Comparison of ENCODE assay signal across 15 cellular contexts in the genomic region with DNA sequence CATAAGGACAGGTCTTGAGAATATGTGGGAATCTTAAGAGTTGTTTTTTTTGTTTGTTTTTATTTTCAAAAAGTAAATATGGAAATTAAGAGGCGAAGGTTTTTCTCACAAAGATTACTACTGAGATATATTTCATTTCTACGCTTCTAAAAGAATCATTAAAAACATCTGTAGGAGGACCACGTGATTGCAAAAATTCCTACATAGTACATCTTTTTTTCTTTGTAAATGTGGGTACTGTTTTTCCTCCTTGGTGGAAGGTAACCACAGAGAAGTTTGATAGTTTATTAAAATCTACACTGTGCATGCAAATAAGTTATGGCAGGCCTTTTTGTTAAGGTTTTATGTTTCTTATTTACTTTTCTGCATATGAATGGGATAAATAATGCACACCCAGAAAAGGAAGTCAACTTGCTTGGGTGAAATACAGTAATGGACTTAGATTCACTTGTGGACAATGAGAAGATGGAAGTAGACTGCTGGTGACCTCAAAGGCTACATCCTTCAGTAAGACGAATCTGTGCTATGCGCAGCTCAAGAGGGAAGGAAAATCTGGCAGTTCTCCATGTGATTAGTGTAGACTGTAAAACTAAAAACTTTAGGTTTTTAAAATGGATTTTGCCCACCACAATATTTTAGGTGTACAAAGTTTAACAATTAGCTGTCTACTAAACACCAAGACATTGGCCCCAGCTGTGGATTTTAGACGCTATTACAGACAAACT. TPM values are rescaled to one million over a fixed set of nuclear protein-coding genes. Genes with fewer than 3 reads are reported as not detected.
DNase-seq lines count a peak whose midpoint lies in the region; FAIRE-seq and TF ChIP-seq lines count a peak whose summit lies in the region.
"Had no signal": no experiment of that assay in that cellular context is flagged by ENCODE, and none has a peak within 500 bp of the region (broad histone marks: within the 10 kb centered on the region; RNA-seq: fewer than 3 reads in every experiment).

No MANE protein-coding gene starts in this region.

- H3K4me3 ChIP-seq in SK-N-MC: peak overlapping the region; percentile 82
- H3K4me3 ChIP-seq in skeletal muscle cell (ENCODE audit: low read depth, low read length): peak overlapping the region; percentile 76
- H3K4me3 ChIP-seq in small intestine (ENCODE audit: low read depth in 1 of 2, low read length in 2 of 2): no peak overlapping the region

- H3K27me3 Mint-ChIP-seq in activated T-cell treated with anti-CD3 and anti-CD28 coated beads, Interleukin-2, amount 50 U/mL, for 24 hours: peaks cover 12% of the 10 kb centered on the region
- H3K27me3 Mint-ChIP-seq in glutamatergic neuron (ENCODE audit: unreplicated experiment): peaks cover 12% of the 10 kb centered on the region

- H3K4me3 Mint-ChIP-seq in activated T-cell treated with anti-CD3 and anti-CD28 coated beads, Interleukin-2, amount 50 U/mL, for 24 hours: peak overlapping the region; percentile 76
- H3K4me3 Mint-ChIP-seq in glutamatergic neuron (ENCODE audit: unreplicated experiment): peak overlapping the region; percentile 80

- H3K4me1 ChIP-seq in small intestine (ENCODE audit: control insufficient read depth in 2 of 2, insufficient read depth in 1 of 2, low read depth in 1 of 2, low read length in 1 of 2): no peaks in the 10 kb centered on the region

- H3K36me3 Mint-ChIP-seq in activated T-cell treated with anti-CD3 and anti-CD28 coated beads, Interleukin-2, amount 50 U/mL, for 24 hours (ENCODE audit: low read depth): peaks cover 10% of the 10 kb centered on the region
- H3K36me3 Mint-ChIP-seq in glutamatergic neuron (ENCODE audit: unreplicated experiment): no peaks in the 10 kb centered on the region
- H3K36me3 Mint-ChIP-seq: activated naive CD8-positive, alpha-beta T cell treated with anti-CD3 and anti-CD28 coated beads, Interleukin-2, amount 10 ng/mL, durations not matched to agents 7 days and 5 days had no signal

- no peak overlapping the region for H3K9ac ChIP-seq in SK-N-MC (ENCODE audit: insufficient read length)

- 57 to 81% (median 65%) methylated on average over 6 of the region's 6 CpGs for whole genome bisulfite sequencing in small intestine, 3 donors

- H3K27ac ChIP-seq in SK-N-MC: no peak overlapping the region
- no peak overlapping the region for H3K27ac ChIP-seq in small intestine (ENCODE audit: low read depth in 1 of 2, low read length in 1 of 2)
- H3K27ac ChIP-seq: transverse colon had no signal

- no peaks in the 10 kb centered on the region for H3K36me3 ChIP-seq in SK-N-MC (ENCODE audit: insufficient read depth, low read length)
- H3K36me3 ChIP-seq in small intestine (ENCODE audit: control insufficient read depth in 2 of 2, insufficient read depth in 2 of 2, low read length in 2 of 2): no peaks in the 10 kb centered on the region
- H3K36me3 ChIP-seq: transverse colon had no signal

- no peak for TF ChIP-seq CTCF in glutamatergic neuron (IDR thresholded peaks at IDR 0.05; ENCODE audit: partially characterized antibody, unreplicated experiment)

- DNase-seq in activated T-cell treated with anti-CD3 and anti-CD28 coated beads, Interleukin-2, amount 50 U/mL, for 24 hours: no peak
- DNase-seq in activated T-cell treated with anti-CD3 and anti-CD28 coated beads, Interleukin-2, amount 50 U/mL, for 1 hour: no peak
- DNase-seq in SK-N-MC (ENCODE audit: low read depth, low spot score): peak; percentile 10
- DNase-seq in glutamatergic neuron: no peak
- DNase-seq in skeletal muscle cell (ENCODE audit: low read depth): no peak
- no peak for DNase-seq in NCI-H1930 (lab: John Stamatoyannopoulos, UW)
- no peak for DNase-seq in small intestine
- DNase-seq in GF-D8 (lab: John Stamatoyannopoulos, UW): no peak
- DNase-seq: activated CD4-positive, alpha-beta T cell treated with anti-CD3 and anti-CD28 coated beads for 48 hours; activated naive CD8-positive, alpha-beta T cell treated with anti-CD3 and anti-CD28 coated beads, Interleukin-2, amount 10 ng/mL, durations not matched to agents 7 days and 5 days; DMS 273 treated with DMSO at 0.1 percent for 48 hours; NCI-H1092 treated with DMSO at 0.1 percent for 48 hours; posterior cingulate gyrus; transverse colon had no signal

- H3K27ac Mint-ChIP-seq in activated T-cell treated with anti-CD3 and anti-CD28 coated beads, Interleukin-2, amount 50 U/mL, for 24 hours: no peak overlapping the region
- no peak overlapping the region for H3K27ac Mint-ChIP-seq in glutamatergic neuron (ENCODE audit: unreplicated experiment)
- H3K27ac Mint-ChIP-seq: activated naive CD8-positive, alpha-beta T cell treated with anti-CD3 and anti-CD28 coated beads, Interleukin-2, amount 10 ng/mL, durations not matched to agents 7 days and 5 days had no signal

- FAIRE-seq in small intestine (lab: Jason Lieb, UNC): no peak

- peaks cover 42% of the 10 kb centered on the region for H3K4me1 Mint-ChIP-seq in activated T-cell treated with anti-CD3 and anti-CD28 coated beads, Interleukin-2, amount 50 U/mL, for 24 hours (ENCODE audit: low read depth)
- H3K4me1 Mint-ChIP-seq in glutamatergic neuron (ENCODE audit: low read depth, unreplicated experiment): peaks cover 2% of the 10 kb centered on the region

- no peaks in the 10 kb centered on the region for H3K9me3 ChIP-seq in SK-N-MC (ENCODE audit: low read depth, low read length)
- H3K9me3 ChIP-seq in small intestine (ENCODE audit: control insufficient read depth, low read depth): no peaks in the 10 kb centered on the region
- H3K9me3 ChIP-seq: transverse colon had no signal

- peaks cover 5 to 7% of the 10 kb centered on the region in 2 donors for H3K27me3 ChIP-seq in small intestine (ENCODE audit: control insufficient read depth in 2 of 2, insufficient read depth in 2 of 2, low read length in 2 of 2)

- no peaks in the 10 kb centered on the region for H3K9me3 Mint-ChIP-seq in activated T-cell treated with anti-CD3 and anti-CD28 coated beads, Interleukin-2, amount 50 U/mL, for 24 hours
- no peaks in the 10 kb centered on the region for H3K9me3 Mint-ChIP-seq in glutamatergic neuron (ENCODE audit: unreplicated experiment)
- H3K9me3 Mint-ChIP-seq: activated naive CD8-positive, alpha-beta T cell treated with anti-CD3 and anti-CD28 coated beads, Interleukin-2, amount 10 ng/mL, durations not matched to agents 7 days and 5 days had no signal

RNA-seq across cellular contexts. Expression of a gene that starts 2.0 kb away (rescaled TPM):
- 0.91 TPM for total RNA-seq in glutamatergic neuron (ENCODE audit: unreplicated experiment)
- polyA plus RNA-seq in small intestine: under 1 TPM in 2 of 3 donors, not detected in 1; 0.27 to 0.61 TPM
- total RNA-seq: mesenteric fat pad had no signal

Comparison
In these comparisons a context has a peak if more than half of its experiments do, and no peak if none do; other contexts are left out.
1. H3K4me3 ChIP-seq: peak in SK-N-MC (single experiment) and skeletal muscle cell (single experiment); none in small intestine (0 of 2).